ENCODE assay signal across 8 cellular contexts in the genomic region with DNA sequence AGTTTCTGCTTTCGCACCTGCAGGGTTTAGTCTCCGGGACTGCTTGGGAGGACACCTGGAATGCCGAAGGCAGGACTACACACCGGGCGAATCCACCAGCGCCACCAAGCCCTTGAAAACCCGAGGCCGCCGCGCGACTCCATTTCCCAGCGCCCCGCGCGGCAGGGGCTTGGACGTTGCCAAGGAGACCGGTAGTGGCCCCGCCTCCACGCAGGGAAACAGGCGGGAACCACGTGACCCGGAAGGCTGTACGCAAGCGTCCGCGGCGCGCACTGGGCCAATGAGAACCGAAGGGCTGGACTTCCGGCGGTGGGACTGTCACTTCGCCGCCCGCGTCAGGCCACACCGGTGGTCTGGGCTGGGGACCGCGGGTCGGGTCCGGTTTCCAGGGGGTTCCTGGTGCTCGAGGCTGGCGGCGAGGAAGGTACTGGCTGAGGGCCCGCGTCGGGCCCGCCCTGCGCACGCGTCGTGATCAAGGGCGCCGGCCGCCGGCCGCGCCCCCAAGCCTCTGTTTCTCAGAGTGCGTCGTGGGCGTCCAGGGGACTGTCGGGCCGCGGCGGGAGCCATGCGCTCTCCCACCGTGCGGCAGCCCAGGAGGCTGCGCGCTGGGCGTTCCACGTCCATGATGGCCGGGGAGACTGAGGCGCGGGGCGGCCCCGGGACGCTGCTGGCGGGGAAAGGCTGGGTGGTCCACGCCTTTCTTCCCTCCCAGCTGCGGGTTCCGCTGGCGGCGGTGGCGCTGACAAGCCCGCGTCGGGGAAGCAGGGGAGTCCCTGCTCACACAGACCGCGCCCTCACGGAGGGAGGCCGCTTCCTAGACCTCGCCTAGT. TPM values are rescaled to one million over a fixed set of nuclear protein-coding genes. Genes with fewer than 3 reads are reported as not detected.
DNase-seq lines count a peak whose midpoint lies in the region; ATAC-seq lines count a peak whose summit lies in the region.

A gene (plus strand): TSS at position 321 of the 830 bp plus-strand sequence. CDS start 2,106 bp downstream, outside the sequence.

- peak within 1 kb of the TSS; percentile 87 to 88 for H3K4me3 Mint-ChIP-seq in effector memory CD8-positive, alpha-beta T cell

- no peak within 1 kb of the TSS for H2BK15ac ChIP-seq in mesendoderm (replicated peaks; ENCODE audit: low read depth)

- H2BK120ac ChIP-seq in mesendoderm (ENCODE audit: low read depth, low read length) = no peak within 1 kb of the TSS

- no CpG with 5 or more reads among the region's 92 CpGs for WGBS in mesendoderm (ENCODE audit: extremely low coverage, insufficient coverage, low lambda C conversion rate)

- peaks cover 13 to 20% of the 10 kb centered on the region in 2 donors for H3K4me1 Mint-ChIP-seq in effector memory CD8-positive, alpha-beta T cell (ENCODE audit: low read depth in 2 of 2)

- H2AK5ac ChIP-seq in mesendoderm (ENCODE audit: low read length) = no peak within 1 kb of the TSS

- peaks cover under 1% of the 10 kb centered on the region for H3K36me3 ChIP-seq in mesendoderm (ENCODE audit: control insufficient read depth, insufficient read depth, low read length)

- peak within 1 kb of the TSS; percentile 90 to 91 for H3K27ac Mint-ChIP-seq in effector memory CD8-positive, alpha-beta T cell

- H3K79me1 ChIP-seq in mesendoderm (ENCODE audit: low read length) = peaks cover 3% of the 10 kb centered on the region

- peak within 1 kb of the TSS; percentile 74 for H3K4me2 ChIP-seq in mesendoderm (ENCODE audit: low read length)

- peak; percentile 97 for DNase-seq in COLO829 (ENCODE audit: low spot score)
- peak; percentile 93 for DNase-seq in HT1080 (ENCODE audit: low read depth)
- DNase-seq in NOMO-1 treated with DMSO at 0.1 percent for 48 hours (lab: John Stamatoyannopoulos, UW; ENCODE audit: unreplicated experiment) = peak; percentile 95
- DNase-seq in activated CD8-positive, alpha-beta memory T cell treated with anti-CD3 and anti-CD28 coated beads for 4 hours (ENCODE audit: low read depth in 2 of 2) = peak; percentile 95 to 96
- DNase-seq in effector memory CD8-positive, alpha-beta T cell = peak; percentile 97 to 98 (median 98)
- DNase-seq in mesendoderm = peak; percentile 99
- DNase-seq in stimulated activated CD8-positive, alpha-beta memory T cell treated with anti-CD3 and anti-CD28 coated beads, Interleukin-15, amount 100 ng/mL, for 1 hour (ENCODE audit: low read depth) = peak; percentile 96

- H3K23ac ChIP-seq in mesendoderm (ENCODE audit: low read length) = no peak within 1 kb of the TSS

- no peaks in the 10 kb centered on the region for H3K9me3 Mint-ChIP-seq in effector memory CD8-positive, alpha-beta T cell

- no peak within 1 kb of the TSS for H2BK5ac ChIP-seq in mesendoderm (ENCODE audit: low read length)

- H4K5ac ChIP-seq in mesendoderm (ENCODE audit: low read length) = no peak within 1 kb of the TSS

- no peaks in the 10 kb centered on the region for H3K4me1 ChIP-seq in mesendoderm (ENCODE audit: control insufficient read depth, low read depth, low read length)

- H3K4me3 ChIP-seq in mesendoderm (ENCODE audit: low read length) = peak within 1 kb of the TSS; percentile 74

- H4K8ac ChIP-seq in mesendoderm (ENCODE audit: low read depth, low read length) = no peak within 1 kb of the TSS

- H3K36me3 Mint-ChIP-seq in effector memory CD8-positive, alpha-beta T cell (ENCODE audit: insufficient read depth) = peaks cover 32% of the 10 kb centered on the region

- H3K18ac ChIP-seq in mesendoderm (ENCODE audit: low read length) = no peak within 1 kb of the TSS

- no peak within 1 kb of the TSS for H3K27ac ChIP-seq in mesendoderm (ENCODE audit: low read depth, low read length)

- no peak within 1 kb of the TSS for H3K4ac ChIP-seq in mesendoderm (ENCODE audit: low read depth, low read length)

- no peaks in the 10 kb centered on the region for H3K79me2 ChIP-seq in mesendoderm (ENCODE audit: control insufficient read depth, insufficient read depth, low read length)

- no peaks in the 10 kb centered on the region for H3K27me3 ChIP-seq in mesendoderm (ENCODE audit: insufficient read depth, low read length, poor library complexity)

- no peaks in the 10 kb centered on the region for H3K27me3 Mint-ChIP-seq in effector memory CD8-positive, alpha-beta T cell

- H3K56ac ChIP-seq in mesendoderm (ENCODE audit: low read length) = peak within 1 kb of the TSS; percentile 88

- peak; percentile 80 for ATAC-seq in GM21360 (IDR thresholded peaks at IDR 0.05; ENCODE audit: unreplicated experiment)
- peak; percentile 94 for ATAC-seq in effector memory CD8-positive, alpha-beta T cell (replicated peaks)

- peak within 1 kb of the TSS; percentile 81 for H3K9ac ChIP-seq in mesendoderm (ENCODE audit: low read length)

RNA-seq across cellular contexts. Expression of the gene that starts here (rescaled TPM):
- total RNA-seq in HT1080 (2014; rRNA removed; shearing (Covaris generic)) = 13.5 and 17.2 TPM in 2 replicates
- polyA plus RNA-seq in HT1080 (2015; cell fraction: cytosol; rRNA removed) = 6.4 and 7.5 TPM in 2 replicates
- polyA plus RNA-seq in HT1080 (2015; cell fraction: nucleus; rRNA removed) = 10.7 and 12.2 TPM in 2 replicates
- polyA plus RNA-seq in mesendoderm (2013, experiment 1 of 2) = 3.3 TPM
- 4.1 TPM for polyA plus RNA-seq in mesendoderm (2013, experiment 2 of 2)
